ENCODE assay signal across 21 cellular contexts in the genomic region with DNA sequence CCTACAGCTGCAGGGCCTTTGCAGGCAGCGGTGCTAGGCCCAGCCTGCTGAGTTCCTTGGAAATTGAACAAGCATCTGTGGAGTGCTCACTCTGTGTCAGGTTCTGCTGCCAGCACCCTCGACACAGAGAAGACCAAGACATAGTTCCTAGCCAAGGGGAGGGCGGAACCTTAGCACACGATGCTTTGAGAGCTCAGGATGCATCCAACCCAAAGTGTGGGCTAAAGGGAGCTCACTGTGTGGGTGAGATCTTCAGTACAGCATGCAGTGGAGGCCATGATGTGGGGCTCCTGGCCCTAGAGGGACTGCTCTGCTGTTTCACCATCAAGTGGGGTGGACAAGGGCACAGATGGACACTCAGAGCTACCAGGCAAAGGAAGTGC.
"Had no signal": no experiment of that assay in that cellular context is flagged by ENCODE, and none has a peak within 500 bp of the region (broad histone marks: within the 10 kb centered on the region; RNA-seq: fewer than 3 reads in every experiment).

No MANE protein-coding gene starts in this region.

- H3K9me3 Mint-ChIP-seq: activated naive CD8-positive, alpha-beta T cell treated with anti-CD3 and anti-CD28 coated beads for 36 hours; activated T-helper 17 cell treated with anti-CD3 and anti-CD28 coated beads, Interleukin-2, amount 50 U/mL, for 72 hours; endodermal cell; T-helper 2 cell treated with Interferon-gamma antibody and Interleukin-4, amounts not matched to agents 5 μg/mL and 100 μg/mL, for 36 hours had no signal

- H3K4me1 ChIP-seq: sigmoid colon, tibial artery, vagina had no signal

- H3K36me3 Mint-ChIP-seq: activated naive CD8-positive, alpha-beta T cell treated with anti-CD3 and anti-CD28 coated beads for 36 hours had no signal

- H3K27me3 ChIP-seq: body of pancreas, dorsolateral prefrontal cortex, ovary, sigmoid colon, tibial artery, vagina had no signal

- H3K27ac ChIP-seq: body of pancreas, dorsolateral prefrontal cortex, epithelial cell of prostate, ovary, sigmoid colon, tibial artery, vagina had no signal

- H3K4me3 ChIP-seq: body of pancreas, dorsolateral prefrontal cortex, lung, ovary, sigmoid colon, tibial artery, vagina had no signal

- H3K27me3 Mint-ChIP-seq: activated naive CD8-positive, alpha-beta T cell treated with anti-CD3 and anti-CD28 coated beads for 36 hours; activated T-helper 17 cell treated with anti-CD3 and anti-CD28 coated beads, Interleukin-2, amount 50 U/mL, for 72 hours had no signal

- H3K9me3 ChIP-seq: body of pancreas, ovary, sigmoid colon, tibial artery, vagina had no signal

- H3K4me3 Mint-ChIP-seq: activated naive CD8-positive, alpha-beta T cell treated with anti-CD3 and anti-CD28 coated beads for 36 hours; activated T-helper 17 cell treated with anti-CD3 and anti-CD28 coated beads, Interleukin-2, amount 50 U/mL, for 72 hours; endodermal cell; T-helper 2 cell treated with Interferon-gamma antibody and Interleukin-4, amounts not matched to agents 5 μg/mL and 100 μg/mL, for 36 hours had no signal

- H3K27ac Mint-ChIP-seq: activated naive CD8-positive, alpha-beta T cell treated with anti-CD3 and anti-CD28 coated beads for 36 hours; activated T-helper 17 cell treated with anti-CD3 and anti-CD28 coated beads, Interleukin-2, amount 50 U/mL, for 72 hours; endodermal cell; T-helper 2 cell treated with Interferon-gamma antibody and Interleukin-4, amounts not matched to agents 5 μg/mL and 100 μg/mL, for 36 hours had no signal

- H3K36me3 ChIP-seq: ovary, sigmoid colon, tibial artery, vagina had no signal

- FAIRE-seq: TTC549 had no signal

- DNase-seq: activated CD4-positive, alpha-beta T cell treated with anti-CD3 and anti-CD28 coated beads, Interleukin-2, amount 50 U/mL, for 4 hours; activated naive CD4-positive, alpha-beta T cell; activated naive CD8-positive, alpha-beta T cell treated with anti-CD3 and anti-CD28 coated beads for 36 hours; activated T-cell treated with anti-CD3 and anti-CD28 coated beads, Interleukin-2, amount 50 U/mL, for 1 hour; body of pancreas; endodermal cell; foreskin fibroblast; hippocampal formation; islet precursor cell; sigmoid colon; stimulated activated naive CD4-positive, alpha-beta T cell treated with Interleukin-2 at 50 U/mL for 16 hours; tibial artery had no signal

- ATAC-seq: activated T-helper 17 cell treated with anti-CD3 and anti-CD28 coated beads, Interleukin-2, amount 50 U/mL, for 72 hours; body of pancreas; left lobe of liver had no signal
